ENCODE assay signal across 1 cellular context in the genomic region with DNA sequence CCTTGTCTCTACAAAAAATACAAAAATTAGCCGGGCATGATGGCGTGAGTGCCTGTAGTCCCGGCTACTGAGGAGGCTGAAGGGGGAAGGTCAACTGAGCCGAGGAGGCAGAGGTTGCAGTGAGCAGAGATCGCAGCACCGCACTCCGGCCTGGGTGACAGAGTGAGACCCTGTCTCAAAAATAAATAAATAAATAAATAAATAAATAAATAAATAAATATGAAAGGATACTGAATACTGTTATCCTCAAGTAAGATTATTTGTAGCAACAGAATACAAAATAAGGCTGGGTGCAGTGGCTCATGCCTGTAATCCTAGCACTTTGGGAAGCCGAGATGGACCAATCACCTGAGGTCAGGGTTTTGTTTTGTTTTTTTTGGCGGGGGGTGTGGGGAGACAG.
TF ChIP-seq lines count a peak whose summit lies in the region.

No MANE protein-coding gene starts in this region.

TF ChIP-seq in HEK293, 187 proteins besides CTCF, POLR2A, EP300 and RAD21 (continued from another document):
- TF ChIP-seq ZNF792 (tag by site-specific recombination; IDR thresholded peaks at IDR 0.05) (no peak), HOXA7 (CRISPR knock-in tag; IDR thresholded peaks at IDR 0.05; ENCODE audit: borderline replicate concordance) (no peak), ZNF426 (tag by site-specific recombination; IDR thresholded peaks at IDR 0.05) (peak; percentile 97)
- TF ChIP-seq, protein P1, sequence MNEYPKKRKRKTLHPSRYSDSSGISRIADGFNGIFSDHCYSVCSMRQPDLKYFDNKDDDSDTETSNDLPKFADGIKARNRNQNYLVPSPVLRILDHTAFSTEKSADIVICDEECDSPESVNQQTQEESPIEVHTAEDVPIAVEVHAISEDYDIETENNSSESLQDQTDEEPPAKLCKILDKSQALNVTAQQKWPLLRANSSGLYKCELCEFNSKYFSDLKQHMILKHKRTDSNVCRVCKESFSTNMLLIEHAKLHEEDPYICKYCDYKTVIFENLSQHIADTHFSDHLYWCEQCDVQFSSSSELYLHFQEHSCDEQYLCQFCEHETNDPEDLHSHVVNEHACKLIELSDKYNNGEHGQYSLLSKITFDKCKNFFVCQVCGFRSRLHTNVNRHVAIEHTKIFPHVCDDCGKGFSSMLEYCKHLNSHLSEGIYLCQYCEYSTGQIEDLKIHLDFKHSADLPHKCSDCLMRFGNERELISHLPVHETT (tag by site-specific recombination; IDR thresholded peaks at IDR 0.05): peak; percentile 90
- TF ChIP-seq, protein P2, sequence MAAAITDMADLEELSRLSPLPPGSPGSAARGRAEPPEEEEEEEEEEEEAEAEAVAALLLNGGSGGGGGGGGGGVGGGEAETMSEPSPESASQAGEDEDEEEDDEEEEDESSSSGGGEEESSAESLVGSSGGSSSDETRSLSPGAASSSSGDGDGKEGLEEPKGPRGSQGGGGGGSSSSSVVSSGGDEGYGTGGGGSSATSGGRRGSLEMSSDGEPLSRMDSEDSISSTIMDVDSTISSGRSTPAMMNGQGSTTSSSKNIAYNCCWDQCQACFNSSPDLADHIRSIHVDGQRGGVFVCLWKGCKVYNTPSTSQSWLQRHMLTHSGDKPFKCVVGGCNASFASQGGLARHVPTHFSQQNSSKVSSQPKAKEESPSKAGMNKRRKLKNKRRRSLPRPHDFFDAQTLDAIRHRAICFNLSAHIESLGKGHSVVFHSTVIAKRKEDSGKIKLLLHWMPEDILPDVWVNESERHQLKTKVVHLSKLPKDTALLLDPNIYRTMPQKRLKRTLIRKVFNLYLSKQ (tag by site-specific recombination; IDR thresholded peaks at IDR 0.05; ENCODE audit: borderline replicate concordance): peak; percentile 85; the same call in 1 of the 2 replicates
- TF ChIP-seq, protein P3, sequence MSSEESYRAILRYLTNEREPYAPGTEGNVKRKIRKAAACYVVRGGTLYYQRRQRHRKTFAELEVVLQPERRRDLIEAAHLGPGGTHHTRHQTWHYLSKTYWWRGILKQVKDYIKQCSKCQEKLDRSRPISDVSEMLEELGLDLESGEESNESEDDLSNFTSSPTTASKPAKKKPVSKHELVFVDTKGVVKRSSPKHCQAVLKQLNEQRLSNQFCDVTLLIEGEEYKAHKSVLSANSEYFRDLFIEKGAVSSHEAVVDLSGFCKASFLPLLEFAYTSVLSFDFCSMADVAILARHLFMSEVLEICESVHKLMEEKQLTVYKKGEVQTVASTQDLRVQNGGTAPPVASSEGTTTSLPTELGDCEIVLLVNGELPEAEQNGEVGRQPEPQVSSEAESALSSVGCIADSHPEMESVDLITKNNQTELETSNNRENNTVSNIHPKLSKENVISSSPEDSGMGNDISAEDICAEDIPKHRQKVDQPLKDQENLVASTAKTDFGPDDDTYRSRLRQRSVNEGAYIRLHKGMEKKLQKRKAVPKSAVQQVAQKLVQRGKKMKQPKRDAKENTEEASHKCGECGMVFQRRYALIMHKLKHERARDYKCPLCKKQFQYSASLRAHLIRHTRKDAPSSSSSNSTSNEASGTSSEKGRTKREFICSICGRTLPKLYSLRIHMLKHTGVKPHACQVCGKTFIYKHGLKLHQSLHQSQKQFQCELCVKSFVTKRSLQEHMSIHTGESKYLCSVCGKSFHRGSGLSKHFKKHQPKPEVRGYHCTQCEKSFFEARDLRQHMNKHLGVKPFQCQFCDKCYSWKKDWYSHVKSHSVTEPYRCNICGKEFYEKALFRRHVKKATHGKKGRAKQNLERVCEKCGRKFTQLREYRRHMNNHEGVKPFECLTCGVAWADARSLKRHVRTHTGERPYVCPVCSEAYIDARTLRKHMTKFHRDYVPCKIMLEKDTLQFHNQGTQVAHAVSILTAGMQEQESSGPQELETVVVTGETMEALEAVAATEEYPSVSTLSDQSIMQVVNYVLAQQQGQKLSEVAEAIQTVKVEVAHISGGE (tag by site-specific recombination; conservative IDR thresholded peaks at IDR 0.05; ENCODE audit: low read depth): peak; percentile 85
